In genomic region chr15:64092075-64092820, GRCh38 we compare ENCODE assay signal across 8 cellular contexts. TPM values are rescaled to one million over a fixed set of nuclear protein-coding genes. Genes with fewer than 3 reads are reported as not detected.
DNase-seq lines count a peak whose midpoint lies in the region; ATAC-seq and TF ChIP-seq lines count a peak whose summit lies in the region.

No MANE protein-coding gene starts in this region.

- H3K36me3 ChIP-seq in RWPE2 (ENCODE audit: low read depth): peaks cover 30% of the 10 kb centered on the region
- peaks cover 6% of the 10 kb centered on the region for H3K36me3 ChIP-seq in smooth muscle cell (ENCODE audit: low read depth)

- no peak overlapping the region for H2AFZ ChIP-seq in smooth muscle cell (ENCODE audit: low read depth)

- H3K4me2 ChIP-seq in smooth muscle cell: peak overlapping the region; percentile 87

- H4K20me1 ChIP-seq in smooth muscle cell (ENCODE audit: low read depth): peaks cover 11% of the 10 kb centered on the region

- H3K9ac ChIP-seq in smooth muscle cell (ENCODE audit: low read depth): peak overlapping the region; percentile 70

- TF ChIP-seq CTCF in RWPE2 (IDR thresholded peaks at IDR 0.05; ENCODE audit: poor library complexity, severe bottlenecking) (peak; percentile 46), smooth muscle cell (IDR thresholded peaks at IDR 0.05; ENCODE audit: borderline replicate concordance, insufficient read depth, poor library complexity, severe bottlenecking) (peak; percentile 9)

- H3K27ac ChIP-seq in RWPE2 (ENCODE audit: poor library complexity, severe bottlenecking): peak overlapping the region; percentile 72
- H3K27ac ChIP-seq in smooth muscle cell (ENCODE audit: low read depth): no peak overlapping the region

- intact Hi-C loops in sciatic nerve (cut with DNase I): loop anchor here (10.0 kb wide), 1 partner anchor 63 kb away; the partner anchor contains the start of gene SNX22

- TF ChIP-seq POLR2A in erythroblast (IDR thresholded peaks at IDR 0.05; ENCODE audit: low read length): no peak

- peak overlapping the region; percentile 60 for H3K4me3 ChIP-seq in RWPE2 (ENCODE audit: severe bottlenecking)
- peak overlapping the region; percentile 74 for H3K4me3 ChIP-seq in smooth muscle cell

- no peaks in the 10 kb centered on the region for H3K9me3 ChIP-seq in RWPE2 (ENCODE audit: severe bottlenecking)
- no peaks in the 10 kb centered on the region for H3K9me3 ChIP-seq in smooth muscle cell (replicated peaks; ENCODE audit: low read depth)

- H3K79me2 ChIP-seq in smooth muscle cell (ENCODE audit: low read depth): peaks cover 47% of the 10 kb centered on the region

- ATAC-seq in RWPE2 (ENCODE audit: low read depth) (no peak), GM18868 (IDR thresholded peaks at IDR 0.05; ENCODE audit: unreplicated experiment) (no peak), sciatic nerve (no peak), HG02798 (IDR thresholded peaks at IDR 0.05; ENCODE audit: poor library complexity, unreplicated experiment) (no peak)

- H3K4me1 ChIP-seq in RWPE2 (ENCODE audit: insufficient read depth, poor library complexity, severe bottlenecking): peaks cover 12% of the 10 kb centered on the region
- peaks cover 16% of the 10 kb centered on the region for H3K4me1 ChIP-seq in smooth muscle cell (ENCODE audit: low read depth)

- H3K27me3 ChIP-seq in RWPE2 (ENCODE audit: insufficient read depth, poor library complexity, severe bottlenecking) (no peaks in the 10 kb centered on the region), smooth muscle cell (ENCODE audit: low read depth) (no peaks in the 10 kb centered on the region)

- H3F3A ChIP-seq in smooth muscle cell (ENCODE audit: low read depth): peaks cover 12% of the 10 kb centered on the region

- peak; percentile 3 to 30 for DNase-seq in NOMO-1 (lab: John Stamatoyannopoulos, UW; ENCODE audit: unreplicated experiment in 2 of 2)
- no peak for DNase-seq in NOMO-1 treated with dmso at 0.1 percent for 144 hours (lab: John Stamatoyannopoulos, UW; ENCODE audit: unreplicated experiment)
- DNase-seq in RWPE2 (ENCODE audit: low spot score): no peak
- peak; percentile 50 to 71 for DNase-seq in erythroblast (lab: John Stamatoyannopoulos, UW)
- no peak for DNase-seq in smooth muscle cell (lab: John Stamatoyannopoulos, UW; ENCODE audit: unreplicated experiment)
- DNase-seq in sciatic nerve (ENCODE audit: low spot score): no peak

RNA-seq across cellular contexts. Expression of gene CIAO2A, which starts 1.4 kb away (rescaled TPM):
- 123 and 130 TPM in 2 replicates for total RNA-seq in smooth muscle cell
- 110 and 117 TPM in 2 replicates for polyA plus RNA-seq in smooth muscle cell
- total RNA-seq in sciatic nerve: 26.3 TPM

RNA-seq across cellular contexts. Expression of gene SNX1, which starts 3.5 kb away (rescaled TPM):
- 33.8 and 36.0 TPM in 2 replicates for total RNA-seq in smooth muscle cell
- polyA plus RNA-seq in smooth muscle cell: 41.2 and 47.8 TPM in 2 replicates
- total RNA-seq in sciatic nerve: 178 TPM

RNA-seq across cellular contexts. Expression of gene DAPK2, which starts 46.0 kb away (rescaled TPM):
- not detected in 2 replicates for total RNA-seq in smooth muscle cell
- not detected in 2 replicates for polyA plus RNA-seq in smooth muscle cell
- 36.9 TPM for total RNA-seq in sciatic nerve

RNA-seq across cellular contexts. Expression of gene SNX22, which starts 59.3 kb away (rescaled TPM):
- total RNA-seq in smooth muscle cell (0.67 TPM in 1 of 2 replicates, not detected in the other), sciatic nerve (2.1 TPM)
- 1.8 and 1.9 TPM in 2 replicates for polyA plus RNA-seq in smooth muscle cell

Comparison
In these comparisons a context has a peak if more than half of its experiments do, and no peak if none do; other contexts are left out.
1. DNase-seq: peak in NOMO-1 (2 of 2) and erythroblast (2 of 2); none in NOMO-1 treated with dmso at 0.1 percent for 144 hours (single experiment), RWPE2 (single experiment), smooth muscle cell (single experiment) and sciatic nerve (single experiment).
2. RNA of gene DAPK2, which starts 46.0 kb away (total RNA-seq): 36.9 TPM in sciatic nerve (single experiment); not detected in smooth muscle cell; every median in the first group is over 10 times any median in the second.